Comparison of ENCODE assay signal across 17 cellular contexts in the genomic region with DNA sequence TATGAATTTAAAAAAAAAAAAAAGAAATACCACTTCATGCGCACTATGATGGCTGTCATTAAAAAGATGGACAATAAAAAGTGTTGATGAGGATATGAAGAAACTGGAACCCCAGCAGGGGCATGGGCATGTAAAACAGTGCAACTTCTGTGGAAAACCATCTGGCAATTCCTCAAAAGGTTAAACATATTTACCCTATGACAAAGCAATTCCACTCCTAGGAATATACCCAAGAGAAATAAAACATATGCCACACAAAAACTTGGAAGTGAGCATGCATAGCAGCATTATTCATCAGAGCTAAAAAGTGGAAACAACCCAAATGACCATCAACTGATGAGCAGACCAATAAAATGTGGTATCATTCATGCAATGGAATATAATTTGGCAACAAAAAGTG.
DNase-seq lines count a peak whose midpoint lies in the region; ATAC-seq, FAIRE-seq and TF ChIP-seq lines count a peak whose summit lies in the region.
"Had no signal": no experiment of that assay in that cellular context is flagged by ENCODE, and none has a peak within 500 bp of the region (broad histone marks: within the 10 kb centered on the region; RNA-seq: fewer than 3 reads in every experiment).

No MANE protein-coding gene starts in this region.

- TF ChIP-seq CTCF in AG10803 (conservative IDR thresholded peaks at IDR 0.05; ENCODE audit: low read length) (no peak), cardiac fibroblast (IDR thresholded peaks at IDR 0.05; ENCODE audit: low read depth, low read length) (no peak)

- no peak overlapping the region for H3K4me3 ChIP-seq in AG10803 (ENCODE audit: low read length)
- H3K4me3 ChIP-seq in cardiac fibroblast (replicated peaks in 1 of 2; ENCODE audit: low read depth in 2 of 2, low read length in 2 of 2): no peak overlapping the region
- H3K4me3 ChIP-seq: BLaER1 treated with 17β-estradiol and CSF1 and Interleukin-3, amounts not matched to agents 10 nM and 100 nM had no signal

- peak; percentile 33 for FAIRE-seq in HTR-8/SVneo (lab: Jason Lieb, UNC)
- FAIRE-seq: GM12891 had no signal

- ATAC-seq in HG03432 (IDR thresholded peaks at IDR 0.05; ENCODE audit: unreplicated experiment): no peak
- no peak for ATAC-seq in GM18867 (IDR thresholded peaks at IDR 0.05; ENCODE audit: unreplicated experiment)
- ATAC-seq: activated T-cell treated with anti-CD3 and anti-CD28 coated beads, Interleukin-2, amount 50 U/mL, for 72 hours; left colon had no signal

- DNase-seq in AG10803 (ENCODE audit: low read depth) (peak; percentile 96), HTR-8/SVneo (ENCODE audit: insufficient read length, low spot score) (no peak), cardiac fibroblast (ENCODE audit: low read depth in 2 of 2) (peak; percentile 93 to 94), kidney tubule cell (ENCODE audit: low spot score) (peak; percentile 8), HuH-7.5 (ENCODE audit: low spot score) (no peak), GOT3 (lab: John Stamatoyannopoulos, UW) (no peak)
- DNase-seq: activated CD4-positive, alpha-beta T cell treated with anti-CD3 and anti-CD28 coated beads, Interleukin-2, amount 10 ng/mL, durations not matched to agents 7 days and 5 days; activated T-cell treated with anti-CD3 and anti-CD28 coated beads, Interleukin-2, amount 50 U/mL, for 72 hours; DND-41; effector CD8-positive, alpha-beta T cell; left colon; NCI-H1694; Right ventricle myocardium superior had no signal

Comparison
In these comparisons a context has a peak if more than half of its experiments do, and no peak if none do; other contexts are left out.
1. DNase-seq: peak in AG10803 (single experiment), cardiac fibroblast (2 of 2) and kidney tubule cell (single experiment); none in HTR-8/SVneo (single experiment), HuH-7.5 (single experiment) and GOT3 (single experiment).